In genomic region chr2:143128681-143129580, GRCh38 we compare ENCODE assay signal across 7 cellular contexts. TPM values are rescaled to one million over a fixed set of nuclear protein-coding genes. Genes with fewer than 3 reads are reported as not detected.
DNase-seq lines count a peak whose midpoint lies in the region; ATAC-seq and TF ChIP-seq lines count a peak whose summit lies in the region.

Gene ARHGAP15, plus strand, starts transcription at chr2:143129419.

- peaks cover under 1% of the 10 kb centered on the region for H3K9me3 Mint-ChIP-seq in activated naive CD8-positive, alpha-beta T cell treated with anti-CD3 and anti-CD28 coated beads, Interleukin-2, amount 50 U/mL, for 24 hours

- DNase-seq in GM19238 (ENCODE audit: insufficient read length, low spot score): peak; percentile 22
- peak; percentile 40 to 56 (median 43) for DNase-seq in T-helper 17 cell
- DNase-seq in activated naive CD8-positive, alpha-beta T cell treated with anti-CD3 and anti-CD28 coated beads, Interleukin-2, amount 50 U/mL, for 24 hours: peak; percentile 66
- peak; percentile 88 for DNase-seq in spleen
- no peak for DNase-seq in SW 1271 (lab: John Stamatoyannopoulos, UW)
- DNase-seq in middle frontal gyrus (ENCODE audit: extremely low spot score, low spot score): no peak

- H3K36me3 ChIP-seq in spleen: no peaks in the 10 kb centered on the region

- peaks cover 41% of the 10 kb centered on the region for H3K4me1 Mint-ChIP-seq in T-helper 17 cell
- H3K4me1 Mint-ChIP-seq in activated naive CD8-positive, alpha-beta T cell treated with anti-CD3 and anti-CD28 coated beads, Interleukin-2, amount 50 U/mL, for 24 hours: peaks cover 50% of the 10 kb centered on the region

- H3K4me1 ChIP-seq in spleen: peaks cover 7 to 88% (median 73%) of the 10 kb centered on the region in 6 donors

- peaks cover 5% of the 10 kb centered on the region for H3K36me3 Mint-ChIP-seq in T-helper 17 cell (ENCODE audit: low read depth)
- peaks cover 6% of the 10 kb centered on the region for H3K36me3 Mint-ChIP-seq in activated naive CD8-positive, alpha-beta T cell treated with anti-CD3 and anti-CD28 coated beads, Interleukin-2, amount 50 U/mL, for 24 hours (ENCODE audit: low read depth)

- H3K27me3 ChIP-seq in spleen (replicated peaks in 1 of 7): no peaks in the 10 kb centered on the region

- H3K27me3 Mint-ChIP-seq in T-helper 17 cell: no peaks in the 10 kb centered on the region
- H3K27me3 Mint-ChIP-seq in activated naive CD8-positive, alpha-beta T cell treated with anti-CD3 and anti-CD28 coated beads, Interleukin-2, amount 50 U/mL, for 24 hours: no peaks in the 10 kb centered on the region

- H3K27ac ChIP-seq in spleen: peak within 1 kb of the TSS; percentile 85 to 94 (median 92)

- H3K27ac Mint-ChIP-seq in T-helper 17 cell: no peak within 1 kb of the TSS
- peak within 1 kb of the TSS; percentile 98 for H3K27ac Mint-ChIP-seq in activated naive CD8-positive, alpha-beta T cell treated with anti-CD3 and anti-CD28 coated beads, Interleukin-2, amount 50 U/mL, for 24 hours

- intact Hi-C loops in spleen (cut with DNase I; ENCODE audit: low total_unique reads): no loop called here

- 14 to 38% (median 22%) methylated on average over 13 of the region's 13 CpGs for WGBS in spleen, 5 donors

- H3K4me3 Mint-ChIP-seq in T-helper 17 cell: peak within 1 kb of the TSS; percentile 82
- H3K4me3 Mint-ChIP-seq in activated naive CD8-positive, alpha-beta T cell treated with anti-CD3 and anti-CD28 coated beads, Interleukin-2, amount 50 U/mL, for 24 hours: peak within 1 kb of the TSS; percentile 80

- peak in 2 of 3 donors; percentile 31 to 33 for TF ChIP-seq POLR2A in spleen (IDR thresholded peaks at IDR 0.05)

- peak in 1 of 11 experiments; percentile 13 for TF ChIP-seq CTCF in spleen (IDR thresholded peaks at IDR 0.05 in 8 of 11, conservative IDR thresholded peaks at IDR 0.05 in 3 of 11)

- H3K9me3 ChIP-seq in T-helper 17 cell (ENCODE audit: control insufficient read depth, low read length, poor library complexity, severe bottlenecking): no peaks in the 10 kb centered on the region
- no peaks in the 10 kb centered on the region for H3K9me3 ChIP-seq in spleen

- peak within 1 kb of the TSS; percentile 12 to 66 (median 33) for H3K4me3 ChIP-seq in spleen

- peak; percentile 85 for ATAC-seq in HG03103 (IDR thresholded peaks at IDR 0.05; ENCODE audit: low read depth, unreplicated experiment)
- peak; percentile 90 for ATAC-seq in T-helper 17 cell
- ATAC-seq in activated naive CD8-positive, alpha-beta T cell treated with anti-CD3 and anti-CD28 coated beads, Interleukin-2, amount 50 U/mL, for 24 hours: peak; percentile 83

RNA-seq across cellular contexts. Expression of gene ARHGAP15, which starts in this region (rescaled TPM):
- total RNA-seq in T-helper 17 cell (100 to 1,000 TPM; 277 to 309 TPM), spleen (100 to 1,000 TPM in 6 of 7 donors, 10 to 100 TPM in 1; 99.0 to 219 (median 142) TPM)
- polyA plus RNA-seq in spleen: 10 to 100 TPM; 55.8 to 76.6 (median 60.9) TPM

Comparison
In these comparisons a context has a peak if more than half of its experiments do, and no peak if none do; other contexts are left out.
1. DNase-seq: peak in GM19238 (single experiment), T-helper 17 cell (3 of 3), activated naive CD8-positive, alpha-beta T cell treated with anti-CD3 and anti-CD28 coated beads, Interleukin-2, amount 50 U/mL, for 24 hours (single experiment) and spleen (single experiment); none in SW 1271 (0 of 2) and middle frontal gyrus (single experiment).
2. Peak in every context shown above with its lines, with median percentiles within 50 percentile points of each other: ATAC-seq.